In genomic region chr19:41959056-41960053, GRCh38 we compare ENCODE assay signal across 8 cellular contexts. TPM values are rescaled to one million over a fixed set of nuclear protein-coding genes. Genes with fewer than 3 reads are reported as not detected.
A peak's percentile ranks its signal among the peaks of the same experiment; 100 is the strongest.
DNase-seq lines count a peak whose midpoint lies in the region; ATAC-seq and TF ChIP-seq lines count a peak whose summit lies in the region.

Gene RABAC1, minus strand, starts transcription at chr19:41959321. Its CDS starts 29 bp downstream, at chr19:41959292.

- H3K27me3 ChIP-seq in gastroesophageal sphincter = no peaks in the 10 kb centered on the region

- POLR2A ChIA-PET in HEK293 (lab: Yijun Ruan, JAX) = interaction anchor here (0.6 to 4.3 kb wide), 17 partner anchors 20 to 914 kb away, joined by 3 to 56 read pairs (median 3); partner anchors contain the start of genes RPS19 and ZNF574

- H3K36me3 ChIP-seq in HEK293 (ENCODE audit: control insufficient read depth in 2 of 2, insufficient read depth in 1 of 2, low read length in 2 of 2) (peaks cover 18 to 20% of the 10 kb centered on the region in 2 experiments; a peak in 2 of 3 replicates), gastroesophageal sphincter (peaks cover 0 to 30% of the 10 kb centered on the region in 2 donors)

- TF ChIP-seq POLR2A in gastroesophageal sphincter (IDR thresholded peaks at IDR 0.05) = peak; percentile 26 to 45

- peak; percentile 88 for TF ChIP-seq CTCF in HEK293 (tag by site-specific recombination; IDR thresholded peaks at IDR 0.05)
- TF ChIP-seq CTCF in gastroesophageal sphincter (IDR thresholded peaks at IDR 0.05) = no peak

- H3K4me1 Mint-ChIP-seq in activated naive CD4-positive, alpha-beta T cell treated with anti-CD3 and anti-CD28 coated beads for 36 hours (ENCODE audit: low read depth) = peaks cover 13% of the 10 kb centered on the region

- H3K4me1 ChIP-seq in HEK293 (ENCODE audit: control insufficient read depth, insufficient read depth, low read length) = peaks cover 10% of the 10 kb centered on the region
- H3K4me1 ChIP-seq in gastroesophageal sphincter = peaks cover 0 to 24% (median 13%) of the 10 kb centered on the region in 3 donors

- no peaks in the 10 kb centered on the region for H3K36me3 Mint-ChIP-seq in activated naive CD4-positive, alpha-beta T cell treated with anti-CD3 and anti-CD28 coated beads for 36 hours (ENCODE audit: low read depth)

- H3K4me3 ChIP-seq in HEK293 (ENCODE audit: low read depth, low read length) (peak within 1 kb of the TSS; percentile 66), gastroesophageal sphincter (peak within 1 kb of the TSS; percentile 58 to 96)

- peak within 1 kb of the TSS; percentile 90 for H3K27ac ChIP-seq in HEK293 (ENCODE audit: extremely low read depth, low read depth, low read length)
- peak within 1 kb of the TSS; percentile 74 to 90 (median 88) for H3K27ac ChIP-seq in gastroesophageal sphincter

- no peak for TF ChIP-seq EP300 in gastroesophageal sphincter (IDR thresholded peaks at IDR 0.05)

- no peaks in the 10 kb centered on the region for H3K9me3 Mint-ChIP-seq in activated naive CD4-positive, alpha-beta T cell treated with anti-CD3 and anti-CD28 coated beads for 36 hours

- DNase-seq in GM03348 (ENCODE audit: low spot score) (peak; percentile 97), NAMALWA (ENCODE audit: low spot score) (peak; percentile 96), SK-N-DZ (ENCODE audit: low spot score) (peak; percentile 91), non-pigmented ciliary epithelial cell (ENCODE audit: low read depth) (peak; percentile 66), superior temporal gyrus (ENCODE audit: extremely low spot score) (peak; percentile 96)
- peak; percentile 95 for DNase-seq in activated naive CD4-positive, alpha-beta T cell treated with anti-CD3 and anti-CD28 coated beads for 36 hours

- 29 to 90% methylated on average over 2 to 7 of the region's 46 CpGs for WGBS in gastroesophageal sphincter (ENCODE audit: low coverage in 1 of 2), 2 donors

- intact Hi-C loops in activated naive CD4-positive, alpha-beta T cell treated with anti-CD3 and anti-CD28 coated beads for 36 hours (cut with micrococcal nuclease) = loop anchor here (1.0 to 5.0 kb wide), 4 partner anchors 14 to 283 kb away; partner anchors contain the start of genes DEDD2 and GSK3A

- H3K4me3 Mint-ChIP-seq in activated naive CD4-positive, alpha-beta T cell treated with anti-CD3 and anti-CD28 coated beads for 36 hours = peak within 1 kb of the TSS; percentile 95

- ATAC-seq in gastroesophageal sphincter = peak; percentile 95

- CTCF ChIA-PET in HEK293 (lab: Yijun Ruan, JAX) = interaction anchor here (0.6 to 4.4 kb wide), 13 partner anchors 9 to 441 kb away, joined by 3 to 73 read pairs (median 4); partner anchors contain the start of gene CD79A
- CTCF ChIA-PET in activated naive CD4-positive, alpha-beta T cell treated with anti-CD3 and anti-CD28 coated beads for 36 hours (lab: Charles Lee) = interaction anchor here (0.6 to 1.4 kb wide), 7 partner anchors 14 to 100 kb away, joined by 3 to 6 read pairs (median 4); partner anchors contain the start of gene RPS19

- peak within 1 kb of the TSS; percentile 81 for H3K27ac Mint-ChIP-seq in activated naive CD4-positive, alpha-beta T cell treated with anti-CD3 and anti-CD28 coated beads for 36 hours

- H3K27me3 Mint-ChIP-seq in activated naive CD4-positive, alpha-beta T cell treated with anti-CD3 and anti-CD28 coated beads for 36 hours (ENCODE audit: low read depth) = no peaks in the 10 kb centered on the region

- no peaks in the 10 kb centered on the region for H3K9me3 ChIP-seq in HEK293 (ENCODE audit: control insufficient read depth, insufficient read depth, low read depth, low read length)
- no peaks in the 10 kb centered on the region for H3K9me3 ChIP-seq in gastroesophageal sphincter

TF ChIP-seq in HEK293, 187 proteins besides CTCF, POLR2A, EP300 and RAD21 (continues in another document):
- no peak for TF ChIP-seq ZNF148 (tag by site-specific recombination; IDR thresholded peaks at IDR 0.05; ENCODE audit: borderline replicate concordance)
- peak; percentile 63 for TF ChIP-seq SP2 (tag by site-specific recombination; IDR thresholded peaks at IDR 0.05)
- TF ChIP-seq ZBTB20 (tag by site-specific recombination; IDR thresholded peaks at IDR 0.05) = peak; percentile 99
- no peak for TF ChIP-seq ZNF426 (tag by site-specific recombination; IDR thresholded peaks at IDR 0.05)
- no peak for TF ChIP-seq ZNF112 (tag by site-specific recombination; IDR thresholded peaks at IDR 0.05)
- no peak for TF ChIP-seq ZNF449 (tag by site-specific recombination; IDR thresholded peaks at IDR 0.05)
- no peak for TF ChIP-seq SCRT1 (tag by site-specific recombination; IDR thresholded peaks at IDR 0.05; ENCODE audit: borderline replicate concordance)
- no peak for TF ChIP-seq ZNF555 (tag by site-specific recombination; conservative IDR thresholded peaks at IDR 0.05)
- TF ChIP-seq IKZF3 (tag by site-specific recombination; IDR thresholded peaks at IDR 0.05) = 0 out of 2 replicates have a peak, but pooled peaks have one; percentile 16
- peak; percentile 71; the same call in 1 of the 2 replicates for TF ChIP-seq ZNF692 (tag by site-specific recombination; IDR thresholded peaks at IDR 0.05)
- no peak for TF ChIP-seq ZNF155 (tag by site-specific recombination; IDR thresholded peaks at IDR 0.05)
- TF ChIP-seq ZXDB (tag by site-specific recombination; IDR thresholded peaks at IDR 0.05) = peak; percentile 72
- peak; percentile 96 for TF ChIP-seq YY2 (tag by site-specific recombination; IDR thresholded peaks at IDR 0.05)
- peak; percentile 10; the same call in 1 of the 2 replicates for TF ChIP-seq ZSCAN30 (tag by site-specific recombination; IDR thresholded peaks at IDR 0.05)
- peak; percentile 36; the same call in 1 of the 2 replicates for TF ChIP-seq ZNF660 (tag by site-specific recombination; IDR thresholded peaks at IDR 0.05)
- TF ChIP-seq REPIN1 (tag by site-specific recombination; IDR thresholded peaks at IDR 0.05; ENCODE audit: low read depth) = no peak
- TF ChIP-seq ZEB2 (tag by site-specific recombination; IDR thresholded peaks at IDR 0.05) = peak; percentile 87
- no peak for TF ChIP-seq ZNF529 (tag by site-specific recombination; IDR thresholded peaks at IDR 0.05; ENCODE audit: insufficient replicate concordance)

RNA-seq across cellular contexts. Expression of gene RABAC1, which starts in this region (rescaled TPM):
- polyA plus RNA-seq in SK-N-DZ (2014; cell fraction: cytosol; rRNA removed) = 64.4 and 74.3 TPM in 2 replicates
- polyA plus RNA-seq in SK-N-DZ (2014; cell fraction: nucleus; rRNA removed) = 37.0 and 58.7 TPM in 2 replicates
- total RNA-seq in activated naive CD4-positive, alpha-beta T cell treated with anti-CD3 and anti-CD28 coated beads for 36 hours = 10 to 100 TPM; 32.8 TPM
- total RNA-seq in gastroesophageal sphincter = 100 to 1,000 TPM; 150 to 215 (median 201) TPM

Comparison
In these comparisons a context has a peak if more than half of its experiments do, and no peak if none do; other contexts are left out.
1. Peak in every context shown above with its lines: DNase-seq, ATAC-seq, H3K4me3 ChIP-seq and H3K27ac ChIP-seq.
2. RNA of gene RABAC1 (total RNA-seq): 150 to 215 TPM in gastroesophageal sphincter; 32.8 TPM in activated naive CD4-positive, alpha-beta T cell treated with anti-CD3 and anti-CD28 coated beads for 36 hours; every median in the first group is over 4 times any median in the second.